In genomic region chr21:44462834-44463200, GRCh38 we compare ENCODE assay signal across 25 cellular contexts.
"Had no signal": no experiment of that assay in that cellular context is flagged by ENCODE, and none has a peak within 500 bp of the region (broad histone marks: within the 10 kb centered on the region; RNA-seq: fewer than 3 reads in every experiment).

No MANE protein-coding gene starts in this region.

- H3K9ac ChIP-seq: neural progenitor cell, parathyroid adenoma had no signal

- H3K36me3 Mint-ChIP-seq: natural killer cell treated with Interleukin-12 subunit alpha and Interleukin-12 subunit beta and Interleukin-15 and Interleukin-18, amount 100 ng/mL, for 72 hours; neural progenitor cell; stimulated activated naive B cell treated with anti-CD40 and anti-IgM and Interleukin-4, amounts not matched to agents 10 μg/mL and 1 μg/mL and 100 μg/mL, for 72 hours had no signal

- H3K27ac ChIP-seq: dorsolateral prefrontal cortex, hepatocyte, left lung, neural progenitor cell, parathyroid adenoma, psoas muscle, sigmoid colon, skin epidermis, stomach had no signal

- H3K9me3 Mint-ChIP-seq: natural killer cell treated with Interleukin-12 subunit alpha and Interleukin-12 subunit beta and Interleukin-15 and Interleukin-18, amount 100 ng/mL, for 72 hours; neural progenitor cell; stimulated activated naive B cell treated with anti-CD40 and anti-IgM and Interleukin-4, amounts not matched to agents 10 μg/mL and 1 μg/mL and 100 μg/mL, for 72 hours had no signal

- H3K9me3 ChIP-seq: left lung, psoas muscle, sigmoid colon, stomach had no signal

- FAIRE-seq: islet of Langerhans, urothelium cell line had no signal

- H3K4me1 ChIP-seq: left lung, neural progenitor cell, parathyroid adenoma, psoas muscle had no signal

- H3K36me3 ChIP-seq: left lung, neural progenitor cell, stomach had no signal

- ATAC-seq: left lung; natural killer cell treated with Interleukin-12 subunit alpha and Interleukin-12 subunit beta and Interleukin-15 and Interleukin-18, amount 100 ng/mL, for 72 hours; psoas muscle; stimulated activated naive B cell treated with anti-CD40 and anti-IgM and Interleukin-4, amounts not matched to agents 10 μg/mL and 1 μg/mL and 100 μg/mL, for 72 hours had no signal

- DNase-seq: cortex of kidney; effector CD8-positive, alpha-beta T cell; foreskin melanocyte; left lung; mesenchymal stem cell; midbrain; occipital lobe; psoas muscle; retina; stimulated activated CD4-positive, alpha-beta T cell treated with anti-CD3 and anti-CD28 coated beads, Interleukin-2, amount 100 ng/mL, for 24 hours; stimulated activated CD4-positive, alpha-beta T cell treated with anti-CD3 and anti-CD28 coated beads, Interleukin-4, amount 100 ng/mL, for 4 hours; stimulated activated naive B cell treated with anti-CD40 and anti-IgM and Interleukin-4, amounts not matched to agents 10 μg/mL and 1 μg/mL and 100 μg/mL, for 72 hours; stomach; substantia nigra; trophoblast cell had no signal

- H3K4me3 Mint-ChIP-seq: natural killer cell treated with Interleukin-12 subunit alpha and Interleukin-12 subunit beta and Interleukin-15 and Interleukin-18, amount 100 ng/mL, for 72 hours; neural progenitor cell; stimulated activated naive B cell treated with anti-CD40 and anti-IgM and Interleukin-4, amounts not matched to agents 10 μg/mL and 1 μg/mL and 100 μg/mL, for 72 hours had no signal

- H3K27ac Mint-ChIP-seq: natural killer cell treated with Interleukin-12 subunit alpha and Interleukin-12 subunit beta and Interleukin-15 and Interleukin-18, amount 100 ng/mL, for 72 hours; neural progenitor cell; stimulated activated naive B cell treated with anti-CD40 and anti-IgM and Interleukin-4, amounts not matched to agents 10 μg/mL and 1 μg/mL and 100 μg/mL, for 72 hours had no signal

- H3K27me3 ChIP-seq: hepatocyte, left lung, neural progenitor cell, sigmoid colon, stomach had no signal

- H3K27me3 Mint-ChIP-seq: stimulated activated naive B cell treated with anti-CD40 and anti-IgM and Interleukin-4, amounts not matched to agents 10 μg/mL and 1 μg/mL and 100 μg/mL, for 72 hours had no signal

- H3K4me3 ChIP-seq: hepatocyte, left lung, lung, neural progenitor cell, psoas muscle, sigmoid colon, skin epidermis, stomach had no signal
